In genomic region chr1:16774773-16775172, GRCh38 we compare ENCODE assay signal across 5 cellular contexts. TPM values are rescaled to one million over a fixed set of nuclear protein-coding genes. Genes with fewer than 3 reads are reported as not detected.
"Had no signal": no experiment of that assay in that cellular context is flagged by ENCODE, and none has a peak within 500 bp of the region (broad histone marks: within the 10 kb centered on the region; RNA-seq: fewer than 3 reads in every experiment).

No MANE protein-coding gene starts in this region.

RNA-seq across cellular contexts. Expression of gene RNU1-4, which starts 34.5 kb away (rescaled TPM):
- polyA plus RNA-seq: adrenal gland, aorta, cardiac muscle cell, esophagus, foreskin keratinocyte had no signal
